12 cellular contexts compared by ENCODE assay signal in the genomic region with DNA sequence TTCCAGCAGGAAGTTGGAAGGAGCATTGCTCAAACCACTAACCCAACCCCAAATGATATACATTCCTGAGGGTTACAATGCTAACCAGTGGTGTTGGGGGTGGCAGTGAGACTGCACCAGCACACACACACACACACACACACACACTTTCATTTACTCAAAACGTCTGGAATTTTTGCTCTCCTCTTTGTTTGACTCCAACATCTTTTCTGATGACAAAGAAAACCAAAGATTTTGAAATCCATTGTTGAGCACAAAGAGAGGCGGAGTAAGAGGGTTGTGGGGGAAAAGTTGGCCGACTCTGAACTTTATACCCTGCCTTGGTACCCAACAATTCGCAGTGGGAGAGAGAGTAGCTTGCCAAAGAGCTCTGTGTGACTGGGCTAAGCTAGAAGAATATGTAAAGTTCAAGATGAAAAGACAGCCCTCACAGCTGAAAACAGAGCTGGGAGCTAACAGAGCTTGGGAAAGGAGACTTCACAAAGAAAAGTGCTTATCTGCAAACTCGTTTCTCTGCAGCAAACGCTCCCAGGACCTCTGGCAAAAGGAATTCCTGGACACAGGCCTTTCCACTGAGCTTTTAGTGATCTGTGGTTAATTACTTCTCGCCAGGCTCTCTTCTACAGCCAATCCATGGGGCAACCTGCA.
DNase-seq lines count a peak whose midpoint lies in the region; ATAC-seq and TF ChIP-seq lines count a peak whose summit lies in the region.
"Had no signal": no experiment of that assay in that cellular context is flagged by ENCODE, and none has a peak within 500 bp of the region (broad histone marks: within the 10 kb centered on the region; RNA-seq: fewer than 3 reads in every experiment).

No MANE protein-coding gene starts in this region.

- H3K4me1 Mint-ChIP-seq in T-helper 2 cell treated with Interferon-gamma antibody and Interleukin-4, amounts not matched to agents 5 μg/mL and 100 μg/mL, for 36 hours (ENCODE audit: low read depth): no peaks in the 10 kb centered on the region
- no peaks in the 10 kb centered on the region for H3K4me1 Mint-ChIP-seq in natural killer cell treated with Interleukin-12 subunit alpha and Interleukin-12 subunit beta and Interleukin-15 and Interleukin-18, amount 100 ng/mL, for 72 hours (ENCODE audit: low read depth in 2 of 2)
- H3K4me1 Mint-ChIP-seq: activated CD4-positive, alpha-beta T cell treated with anti-CD3 and anti-CD28 coated beads for 36 hours; activated naive CD4-positive, alpha-beta T cell treated with anti-CD3 and anti-CD28 coated beads, Interleukin-2, amount 10 ng/mL, durations not matched to agents 7 days and 5 days had no signal

- WGBS in tibial nerve, 2 donors: 23 to 30% methylated on average over 7 of the region's 7 CpGs
- WGBS in spleen, 5 donors: 58 to 64% (median 59%) methylated on average over 7 of the region's 7 CpGs

- H3K4me3 ChIP-seq in tibial nerve (no peak overlapping the region), spleen (no peak overlapping the region)

- H3K9me3 ChIP-seq in tibial nerve: peaks cover 0 to 6% (median 0%) of the 10 kb centered on the region in 4 donors
- H3K9me3 ChIP-seq in spleen: peaks cover 0 to 16% (median 3%) of the 10 kb centered on the region in 8 donors

- DNase-seq in HS-5 (ENCODE audit: low read depth): peak; percentile 53
- peak; percentile 59 for DNase-seq in brain pericyte (ENCODE audit: low read depth, low spot score)
- DNase-seq in islet precursor cell: peak; percentile 93
- DNase-seq in tibial nerve (ENCODE audit: low spot score in 2 of 2): no peak
- DNase-seq in T-helper 2 cell treated with Interferon-gamma antibody and Interleukin-4, amounts not matched to agents 5 μg/mL and 100 μg/mL, for 36 hours (ENCODE audit: low spot score): no peak
- no peak for DNase-seq in spleen
- DNase-seq in natural killer cell treated with Interleukin-12 subunit alpha and Interleukin-12 subunit beta and Interleukin-15 and Interleukin-18, amount 100 ng/mL, for 72 hours (ENCODE audit: low spot score): no peak
- DNase-seq: activated CD4-positive, alpha-beta T cell treated with anti-CD3 and anti-CD28 coated beads for 36 hours; activated naive CD4-positive, alpha-beta T cell treated with anti-CD3 and anti-CD28 coated beads, Interleukin-2, amount 10 ng/mL, durations not matched to agents 7 days and 5 days; DND-41; NCI-H146 had no signal

- H3K27me3 Mint-ChIP-seq in T-helper 2 cell treated with Interferon-gamma antibody and Interleukin-4, amounts not matched to agents 5 μg/mL and 100 μg/mL, for 36 hours (ENCODE audit: low read depth): no peaks in the 10 kb centered on the region
- no peaks in the 10 kb centered on the region for H3K27me3 Mint-ChIP-seq in natural killer cell treated with Interleukin-12 subunit alpha and Interleukin-12 subunit beta and Interleukin-15 and Interleukin-18, amount 100 ng/mL, for 72 hours
- H3K27me3 Mint-ChIP-seq: activated CD4-positive, alpha-beta T cell treated with anti-CD3 and anti-CD28 coated beads for 36 hours; activated naive CD4-positive, alpha-beta T cell treated with anti-CD3 and anti-CD28 coated beads, Interleukin-2, amount 10 ng/mL, durations not matched to agents 7 days and 5 days had no signal

- H3K36me3 Mint-ChIP-seq in T-helper 2 cell treated with Interferon-gamma antibody and Interleukin-4, amounts not matched to agents 5 μg/mL and 100 μg/mL, for 36 hours (ENCODE audit: low read depth): no peaks in the 10 kb centered on the region
- H3K36me3 Mint-ChIP-seq in natural killer cell treated with Interleukin-12 subunit alpha and Interleukin-12 subunit beta and Interleukin-15 and Interleukin-18, amount 100 ng/mL, for 72 hours: no peaks in the 10 kb centered on the region
- H3K36me3 Mint-ChIP-seq: activated naive CD4-positive, alpha-beta T cell treated with anti-CD3 and anti-CD28 coated beads, Interleukin-2, amount 10 ng/mL, durations not matched to agents 7 days and 5 days had no signal

- intact Hi-C loops in spleen (cut with DNase I; ENCODE audit: low total_unique reads): no loop called here

- no peak overlapping the region for H3K4me3 Mint-ChIP-seq in T-helper 2 cell treated with Interferon-gamma antibody and Interleukin-4, amounts not matched to agents 5 μg/mL and 100 μg/mL, for 36 hours
- no peak overlapping the region for H3K4me3 Mint-ChIP-seq in natural killer cell treated with Interleukin-12 subunit alpha and Interleukin-12 subunit beta and Interleukin-15 and Interleukin-18, amount 100 ng/mL, for 72 hours
- H3K4me3 Mint-ChIP-seq: activated CD4-positive, alpha-beta T cell treated with anti-CD3 and anti-CD28 coated beads for 36 hours; activated naive CD4-positive, alpha-beta T cell treated with anti-CD3 and anti-CD28 coated beads, Interleukin-2, amount 10 ng/mL, durations not matched to agents 7 days and 5 days had no signal

- TF ChIP-seq EP300 in tibial nerve (IDR thresholded peaks at IDR 0.05): no peak

- TF ChIP-seq CTCF in tibial nerve (IDR thresholded peaks at IDR 0.05) (no peak), spleen (IDR thresholded peaks at IDR 0.05 in 8 of 11, conservative IDR thresholded peaks at IDR 0.05 in 3 of 11) (no peak)

- TF ChIP-seq POLR2A in tibial nerve (IDR thresholded peaks at IDR 0.05): no peak
- TF ChIP-seq POLR2A in spleen (IDR thresholded peaks at IDR 0.05): no peak

- H3K4me1 ChIP-seq in tibial nerve (peaks cover 0 to 37% (median 14%) of the 10 kb centered on the region in 4 donors), spleen (no peaks in the 10 kb centered on the region)

- H3K27me3 ChIP-seq in tibial nerve (no peaks in the 10 kb centered on the region), spleen (replicated peaks in 1 of 7) (no peaks in the 10 kb centered on the region)

- H3K36me3 ChIP-seq in tibial nerve (no peaks in the 10 kb centered on the region), spleen (no peaks in the 10 kb centered on the region)

- peaks cover 3% of the 10 kb centered on the region for H3K9me3 Mint-ChIP-seq in T-helper 2 cell treated with Interferon-gamma antibody and Interleukin-4, amounts not matched to agents 5 μg/mL and 100 μg/mL, for 36 hours
- H3K9me3 Mint-ChIP-seq in natural killer cell treated with Interleukin-12 subunit alpha and Interleukin-12 subunit beta and Interleukin-15 and Interleukin-18, amount 100 ng/mL, for 72 hours: peaks cover 6% of the 10 kb centered on the region

- H3K27ac ChIP-seq in tibial nerve: peak overlapping the region in 3 of 4 donors; percentile 12 to 42 (median 26)
- H3K27ac ChIP-seq in spleen: no peak overlapping the region

- H3K27ac Mint-ChIP-seq in T-helper 2 cell treated with Interferon-gamma antibody and Interleukin-4, amounts not matched to agents 5 μg/mL and 100 μg/mL, for 36 hours: no peak overlapping the region
- H3K27ac Mint-ChIP-seq in natural killer cell treated with Interleukin-12 subunit alpha and Interleukin-12 subunit beta and Interleukin-15 and Interleukin-18, amount 100 ng/mL, for 72 hours: no peak overlapping the region
- H3K27ac Mint-ChIP-seq: activated CD4-positive, alpha-beta T cell treated with anti-CD3 and anti-CD28 coated beads for 36 hours; activated naive CD4-positive, alpha-beta T cell treated with anti-CD3 and anti-CD28 coated beads, Interleukin-2, amount 10 ng/mL, durations not matched to agents 7 days and 5 days had no signal

- ATAC-seq in HG03457 (IDR thresholded peaks at IDR 0.05; ENCODE audit: unreplicated experiment): no peak
- no peak for ATAC-seq in natural killer cell treated with Interleukin-12 subunit alpha and Interleukin-12 subunit beta and Interleukin-15 and Interleukin-18, amount 100 ng/mL, for 72 hours
- ATAC-seq: activated CD4-positive, alpha-beta T cell treated with anti-CD3 and anti-CD28 coated beads for 36 hours had no signal

Comparison
In these comparisons a context has a peak if more than half of its experiments do, and no peak if none do; other contexts are left out.
1. DNase-seq: peak in HS-5 (single experiment), brain pericyte (single experiment) and islet precursor cell (single experiment); none in tibial nerve (0 of 2), T-helper 2 cell treated with Interferon-gamma antibody and Interleukin-4, amounts not matched to agents 5 μg/mL and 100 μg/mL, for 36 hours (single experiment), spleen (single experiment) and natural killer cell treated with Interleukin-12 subunit alpha and Interleukin-12 subunit beta and Interleukin-15 and Interleukin-18, amount 100 ng/mL, for 72 hours (single experiment).
2. H3K27ac ChIP-seq: peak in tibial nerve (3 of 4); none in spleen (0 of 8).